In the genomic region with DNA sequence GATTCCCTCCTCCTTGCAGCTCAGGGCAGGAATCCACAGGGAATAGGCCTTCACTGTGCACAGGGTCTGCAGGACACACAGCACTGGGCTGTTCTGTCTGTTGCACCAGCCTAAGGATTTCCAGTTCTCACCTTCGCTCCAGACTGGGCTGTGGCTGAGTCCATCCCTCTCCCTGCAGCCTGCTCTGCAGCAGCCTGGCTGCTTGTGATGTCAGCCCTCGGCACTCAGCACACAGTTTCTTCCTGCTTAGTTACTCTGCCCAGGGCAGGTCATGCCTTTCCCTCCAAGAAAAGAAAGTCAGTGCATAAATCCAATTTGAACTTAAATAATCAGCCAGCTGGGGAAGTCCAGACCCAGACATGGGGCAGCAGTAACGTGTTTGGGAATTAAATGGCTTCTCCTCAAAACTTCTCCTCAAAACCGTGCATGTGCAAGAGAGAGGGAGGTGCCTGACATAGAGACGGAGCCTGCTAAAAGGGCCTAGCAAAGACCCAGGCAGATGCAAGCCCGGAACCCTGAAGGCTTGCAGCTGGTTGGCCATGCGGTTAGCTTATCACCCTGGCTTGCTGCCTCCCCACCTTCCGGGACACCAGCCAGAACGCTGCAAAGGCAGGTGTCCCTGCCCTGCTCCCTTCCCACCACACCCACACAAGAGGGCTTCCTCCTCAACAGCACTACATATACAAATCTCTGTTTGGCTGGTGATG, we compare ENCODE assay signal across 9 cellular contexts. TPM values are rescaled to one million over a fixed set of nuclear protein-coding genes. Genes with fewer than 3 reads are reported as not detected.
DNase-seq lines count a peak whose midpoint lies in the region; ATAC-seq lines count a peak whose summit lies in the region.
"Had no signal": no experiment of that assay in that cellular context is flagged by ENCODE, and none has a peak within 500 bp of the region (broad histone marks: within the 10 kb centered on the region; RNA-seq: fewer than 3 reads in every experiment).

No MANE protein-coding gene starts in this region.

- H3K9me3 Mint-ChIP-seq in activated naive CD8-positive, alpha-beta T cell treated with anti-CD3 and anti-CD28 coated beads for 36 hours, result no peaks in the 10 kb centered on the region
- no peaks in the 10 kb centered on the region for H3K9me3 Mint-ChIP-seq in stimulated activated effector memory CD8-positive, alpha-beta T cell treated with anti-CD3 and anti-CD28 coated beads, Interleukin-12 subunit alpha, Interleukin-12 subunit beta, amount 100 ng/mL, for 72 hours

- no peaks in the 10 kb centered on the region for H3K27me3 Mint-ChIP-seq in activated naive CD8-positive, alpha-beta T cell treated with anti-CD3 and anti-CD28 coated beads for 36 hours

- peak overlapping the region; percentile 69 for H3K27ac Mint-ChIP-seq in activated naive CD8-positive, alpha-beta T cell treated with anti-CD3 and anti-CD28 coated beads for 36 hours
- H3K27ac Mint-ChIP-seq in stimulated activated effector memory CD8-positive, alpha-beta T cell treated with anti-CD3 and anti-CD28 coated beads, Interleukin-12 subunit alpha, Interleukin-12 subunit beta, amount 100 ng/mL, for 72 hours, result no peak overlapping the region

- peak; percentile 11 to 43 for ATAC-seq in activated CD4-positive, CD25-positive, alpha-beta regulatory T cell treated with anti-CD3 and anti-CD28 coated beads, Interleukin-2, amount 50 U/mL, for 24 hours
- peak; percentile 19 for ATAC-seq in stimulated activated effector memory CD8-positive, alpha-beta T cell treated with anti-CD3 and anti-CD28 coated beads, Interleukin-12 subunit alpha, Interleukin-12 subunit beta, amount 100 ng/mL, for 72 hours
- ATAC-seq in HG03196 (IDR thresholded peaks at IDR 0.05; ENCODE audit: unreplicated experiment) (no peak), HG03039 (IDR thresholded peaks at IDR 0.05; ENCODE audit: unreplicated experiment) (no peak)

- H3K36me3 Mint-ChIP-seq in activated naive CD8-positive, alpha-beta T cell treated with anti-CD3 and anti-CD28 coated beads for 36 hours, result no peaks in the 10 kb centered on the region
- H3K36me3 Mint-ChIP-seq in stimulated activated effector memory CD8-positive, alpha-beta T cell treated with anti-CD3 and anti-CD28 coated beads, Interleukin-12 subunit alpha, Interleukin-12 subunit beta, amount 100 ng/mL, for 72 hours, result no peaks in the 10 kb centered on the region

- no peak overlapping the region for H3K4me3 Mint-ChIP-seq in activated naive CD8-positive, alpha-beta T cell treated with anti-CD3 and anti-CD28 coated beads for 36 hours
- no peak overlapping the region for H3K4me3 Mint-ChIP-seq in stimulated activated effector memory CD8-positive, alpha-beta T cell treated with anti-CD3 and anti-CD28 coated beads, Interleukin-12 subunit alpha, Interleukin-12 subunit beta, amount 100 ng/mL, for 72 hours

- DNase-seq in activated CD4-positive, CD25-positive, alpha-beta regulatory T cell treated with anti-CD3 and anti-CD28 coated beads, Interleukin-2, amount 50 U/mL, for 72 hours, result no peak
- DNase-seq in SW480 (ENCODE audit: low spot score), result peak; percentile 31
- peak; percentile 34 for DNase-seq in activated naive CD8-positive, alpha-beta T cell treated with anti-CD3 and anti-CD28 coated beads for 36 hours
- DNase-seq in stimulated activated effector memory CD8-positive, alpha-beta T cell treated with anti-CD3 and anti-CD28 coated beads, Interleukin-12 subunit alpha, Interleukin-12 subunit beta, amount 100 ng/mL, for 72 hours (ENCODE audit: low spot score in 2 of 2), result peak in 1 of 2 donors; percentile 52
- DNase-seq in MV-4-11 (lab: John Stamatoyannopoulos, UW), result no peak

- peaks cover 30% of the 10 kb centered on the region for H3K4me1 Mint-ChIP-seq in activated naive CD8-positive, alpha-beta T cell treated with anti-CD3 and anti-CD28 coated beads for 36 hours
- H3K4me1 Mint-ChIP-seq in stimulated activated effector memory CD8-positive, alpha-beta T cell treated with anti-CD3 and anti-CD28 coated beads, Interleukin-12 subunit alpha, Interleukin-12 subunit beta, amount 100 ng/mL, for 72 hours, result no peaks in the 10 kb centered on the region

RNA-seq across cellular contexts. Expression of a gene that starts 10.9 kb away (rescaled TPM):
- total RNA-seq in activated naive CD8-positive, alpha-beta T cell treated with anti-CD3 and anti-CD28 coated beads for 36 hours, result not detected
- total RNA-seq: Right ventricle myocardium superior had no signal

RNA-seq across cellular contexts. Expression of a gene that starts 11.3 kb away (rescaled TPM):
- 1 to 10 TPM; 4.1 TPM for total RNA-seq in activated naive CD8-positive, alpha-beta T cell treated with anti-CD3 and anti-CD28 coated beads for 36 hours

RNA-seq across cellular contexts. Expression of a gene that starts 36.8 kb away (rescaled TPM):
- total RNA-seq in activated naive CD8-positive, alpha-beta T cell treated with anti-CD3 and anti-CD28 coated beads for 36 hours, result not detected
- total RNA-seq: Right ventricle myocardium superior had no signal

Comparison
In these comparisons a context has a peak if more than half of its experiments do, and no peak if none do; other contexts are left out.
1. ATAC-seq: peak in activated CD4-positive, CD25-positive, alpha-beta regulatory T cell treated with anti-CD3 and anti-CD28 coated beads, Interleukin-2, amount 50 U/mL, for 24 hours (2 of 2) and stimulated activated effector memory CD8-positive, alpha-beta T cell treated with anti-CD3 and anti-CD28 coated beads, Interleukin-12 subunit alpha, Interleukin-12 subunit beta, amount 100 ng/mL, for 72 hours (single experiment); none in HG03196 (single experiment) and HG03039 (single experiment).
2. DNase-seq: peak in SW480 (single experiment) and activated naive CD8-positive, alpha-beta T cell treated with anti-CD3 and anti-CD28 coated beads for 36 hours (single experiment); none in activated CD4-positive, CD25-positive, alpha-beta regulatory T cell treated with anti-CD3 and anti-CD28 coated beads, Interleukin-2, amount 50 U/mL, for 72 hours (single experiment) and MV-4-11 (single experiment).